Comparison of ENCODE assay signal across 8 cellular contexts in genomic region chr6:26342106-26342999, GRCh38. TPM values are rescaled to one million over a fixed set of nuclear protein-coding genes. Genes with fewer than 3 reads are reported as not detected.
DNase-seq lines count a peak whose midpoint lies in the region; ATAC-seq, FAIRE-seq and TF ChIP-seq lines count a peak whose summit lies in the region.

No MANE protein-coding gene starts in this region.

- H3K4me1 ChIP-seq in PC-3 (ENCODE audit: insufficient read depth, low read length): peaks cover 24% of the 10 kb centered on the region
- peaks cover 2% of the 10 kb centered on the region for H3K4me1 ChIP-seq in fibroblast of lung (ENCODE audit: control insufficient read depth, extremely low read depth, insufficient read depth, low read length)

- ATAC-seq in PC-3 (no peak), GM19328 (IDR thresholded peaks at IDR 0.05; ENCODE audit: unreplicated experiment) (no peak), HG02840 (IDR thresholded peaks at IDR 0.05; ENCODE audit: low FRiP score, unreplicated experiment) (no peak)

- H4K20me1 ChIP-seq in PC-3 (ENCODE audit: low read length) (no peaks in the 10 kb centered on the region), fibroblast of lung (ENCODE audit: control insufficient read depth, extremely low read depth, insufficient read depth, low read length) (no peaks in the 10 kb centered on the region)

- DNase-seq in GM06990 (ENCODE audit: extremely low read depth, insufficient read length): peak; percentile 41
- DNase-seq in HCEC 1CT: peak; percentile 54
- DNase-seq in PC-3: peak; percentile 35
- peak; percentile 28 to 56 for DNase-seq in fibroblast of lung (ENCODE audit: low read depth in 2 of 2)
- DNase-seq in stimulated activated CD8-positive, alpha-beta memory T cell treated with anti-CD3 and anti-CD28 coated beads, Interleukin-4, amount 100 ng/mL, for 48 hours: no peak
- no peak for DNase-seq in HTR-8/SVneo (ENCODE audit: insufficient read length, low spot score)

- H3K9me2 ChIP-seq in PC-3 (replicated peaks; ENCODE audit: low read length): no peaks in the 10 kb centered on the region

- H3K9ac ChIP-seq in PC-3 (ENCODE audit: low read length) (0 out of 2 replicates have a peak overlapping the region, but pooled peaks have one; percentile 8), fibroblast of lung (ENCODE audit: insufficient read depth, low read length) (no peak overlapping the region)

- H3K27ac ChIP-seq in PC-3 (ENCODE audit: low read length): no peak overlapping the region
- no peak overlapping the region for H3K27ac ChIP-seq in fibroblast of lung (ENCODE audit: insufficient read depth, low read length)

- intact Hi-C loops in PC-3 (cut with micrococcal nuclease): no loop called here

- TF ChIP-seq CTCF in GM06990 (IDR thresholded peaks at IDR 0.05; ENCODE audit: insufficient read depth, low read length, poor library complexity, severe bottlenecking) (no peak), PC-3 (conservative IDR thresholded peaks at IDR 0.05; ENCODE audit: low read depth, low read length) (no peak), fibroblast of lung (conservative IDR thresholded peaks at IDR 0.05 in 1 of 2, IDR thresholded peaks at IDR 0.05 in 1 of 2; ENCODE audit: low read depth in 1 of 2, low read length in 2 of 2) (no peak)

- FAIRE-seq in HTR-8/SVneo (lab: Jason Lieb, UNC): no peak

- H3K4me2 ChIP-seq in PC-3 (ENCODE audit: low read length) (peak overlapping the region; percentile 79), fibroblast of lung (ENCODE audit: extremely low read depth, insufficient read depth, low read length) (peak overlapping the region; percentile 23)

- H3K9me3 ChIP-seq in PC-3 (ENCODE audit: low read length) (no peaks in the 10 kb centered on the region), fibroblast of lung (ENCODE audit: control insufficient read depth, insufficient read depth, low read depth, low read length) (no peaks in the 10 kb centered on the region)

- peak overlapping the region; percentile 87 for H2AFZ ChIP-seq in PC-3 (ENCODE audit: low read length)
- H2AFZ ChIP-seq in fibroblast of lung (ENCODE audit: low read length): peak overlapping the region; percentile 74

- H3K79me2 ChIP-seq in PC-3 (ENCODE audit: low read length): no peaks in the 10 kb centered on the region
- no peaks in the 10 kb centered on the region for H3K79me2 ChIP-seq in fibroblast of lung (ENCODE audit: control insufficient read depth, insufficient read depth, low read length)

- CTCF ChIA-PET in PC-3 (lab: Charles Lee): interaction anchor here (0.5 to 1.6 kb wide), 12 partner anchors 9 to 253 kb away, joined by 3 to 9 read pairs (median 6); partner anchors contain the start of genes BTN1A1 and BTN2A2

- H3K36me3 ChIP-seq in GM06990 (ENCODE audit: control insufficient read depth, insufficient read depth, low read length) (no peaks in the 10 kb centered on the region), PC-3 (ENCODE audit: low read depth, low read length) (no peaks in the 10 kb centered on the region), fibroblast of lung (ENCODE audit: control insufficient read depth, insufficient read depth, low read length) (no peaks in the 10 kb centered on the region)

- POLR2A ChIA-PET in PC-3 (lab: Charles Lee; ENCODE audit: unreplicated experiment): interaction anchor here (1.2 kb wide), 1 partner anchor 132 kb away, joined by 3 read pairs; no protein-coding TSS in a partner anchor

- H3F3A ChIP-seq in PC-3 (ENCODE audit: low read length, unreplicated experiment): no peaks in the 10 kb centered on the region

- H3K4me3 ChIP-seq in GM06990 (replicated peaks; ENCODE audit: low read depth, low read length) (peak overlapping the region; percentile 58), PC-3 (ENCODE audit: low read length) (peak overlapping the region; percentile 61), fibroblast of lung (replicated peaks in 1 of 4; ENCODE audit: control extremely low read depth in 1 of 4, insufficient read depth in 1 of 4, low read depth in 3 of 4, low read length in 4 of 4) (peak overlapping the region in 2 of 4 experiments; percentile 42 to 44)

- BruUV-seq in PC-3 (replicated peaks; lab: Mats Ljungman, UMichigan): no TSS peak

- no peaks in the 10 kb centered on the region for H3K27me3 ChIP-seq in GM06990 (replicated peaks; ENCODE audit: control insufficient read depth, insufficient read depth, low read length)
- no peaks in the 10 kb centered on the region for H3K27me3 ChIP-seq in PC-3 (ENCODE audit: low read length)
- H3K27me3 ChIP-seq in fibroblast of lung (ENCODE audit: control insufficient read depth, insufficient read depth, low read length): no peaks in the 10 kb centered on the region

RNA-seq across cellular contexts. Expression of gene BTN3A2, which starts 22.6 kb away (rescaled TPM):
- total RNA-seq in PC-3 (2014; rRNA removed): 2.4 and 5.4 TPM in 2 replicates
- 21.6 and 21.8 TPM in 2 replicates for total RNA-seq in fibroblast of lung
- polyA plus RNA-seq in fibroblast of lung: 27.2 and 39.1 TPM in 2 replicates
- polyA plus RNA-seq in fibroblast of lung (2012): 19.1 and 24.8 TPM in 2 replicates
- 10.0 and 23.6 TPM in 2 replicates for polyA minus RNA-seq in fibroblast of lung (ENCODE audit: low replicate concordance)

RNA-seq across cellular contexts. Expression of gene BTN2A2, which starts 40.6 kb away (rescaled TPM):
- total RNA-seq in PC-3 (2014; rRNA removed) (9.1 and 11.4 TPM in 2 replicates), fibroblast of lung (7.4 and 12.7 TPM in 2 replicates)
- 8.6 and 14.8 TPM in 2 replicates for polyA plus RNA-seq in fibroblast of lung
- 8.3 and 12.5 TPM in 2 replicates for polyA plus RNA-seq in fibroblast of lung (2012)
- 10.0 and 21.7 TPM in 2 replicates for polyA minus RNA-seq in fibroblast of lung (ENCODE audit: low replicate concordance)

RNA-seq across cellular contexts. Expression of gene BTN3A1, which starts 59.7 kb away (rescaled TPM):
- total RNA-seq in PC-3 (2014; rRNA removed) (4.5 and 5.4 TPM in 2 replicates), fibroblast of lung (36.5 and 42.9 TPM in 2 replicates)
- 19.8 and 31.6 TPM in 2 replicates for polyA plus RNA-seq in fibroblast of lung
- 11.2 and 16.9 TPM in 2 replicates for polyA plus RNA-seq in fibroblast of lung (2012)
- 16.1 and 40.2 TPM in 2 replicates for polyA minus RNA-seq in fibroblast of lung (ENCODE audit: low replicate concordance)

Comparison
In these comparisons a context has a peak if more than half of its experiments do, and no peak if none do; other contexts are left out.
1. DNase-seq: peak in GM06990 (single experiment), HCEC 1CT (single experiment), PC-3 (single experiment) and fibroblast of lung (2 of 2); none in stimulated activated CD8-positive, alpha-beta memory T cell treated with anti-CD3 and anti-CD28 coated beads, Interleukin-4, amount 100 ng/mL, for 48 hours (single experiment) and HTR-8/SVneo (single experiment).